25 cellular contexts compared by ENCODE assay signal in genomic region chr14:99073401-99073800, GRCh38.
"Had no signal": no experiment of that assay in that cellular context is flagged by ENCODE, and none has a peak within 500 bp of the region (broad histone marks: within the 10 kb centered on the region; RNA-seq: fewer than 3 reads in every experiment).

No MANE protein-coding gene starts in this region.

- H3K4me3 ChIP-seq: cardiac muscle cell, left lung, pancreas, psoas muscle, right atrium auricular region, spleen, upper lobe of right lung had no signal

- H3K4me1 ChIP-seq: foreskin keratinocyte, pancreas, psoas muscle, right atrium auricular region, upper lobe of right lung had no signal

- H3K36me3 ChIP-seq: cardiac muscle cell, left lung, pancreas, right atrium auricular region, spleen, upper lobe of right lung had no signal

- H3K27ac ChIP-seq: cardiac muscle cell, foreskin keratinocyte, pancreas, psoas muscle, right atrium auricular region, spleen, upper lobe of right lung had no signal

- H3K27me3 ChIP-seq: cardiac muscle cell, foreskin keratinocyte, left lung, pancreas, right atrium auricular region, spleen, upper lobe of right lung had no signal

- ATAC-seq: activated CD4-positive, alpha-beta T cell treated with anti-CD3 and anti-CD28 coated beads for 36 hours; foreskin keratinocyte; left lung; natural killer cell treated with Interleukin-12 subunit alpha and Interleukin-12 subunit beta and Interleukin-15 and Interleukin-18, amount 100 ng/mL, for 72 hours; pancreas; psoas muscle; stimulated activated naive CD8-positive, alpha-beta T cell treated with anti-CD3 and anti-CD28 coated beads, Interleukin-15, Interleukin-2, amounts not matched to agents 100 U/mL and 50 U/mL, for 24 hours; upper lobe of right lung had no signal

- DNase-seq: activated B cell treated with CpG ODN at 0.5 μM for 24 hours; activated CD4-positive, alpha-beta T cell treated with anti-CD3 and anti-CD28 coated beads for 36 hours; activated CD4-positive, alpha-beta T cell treated with anti-CD3 and anti-CD28 coated beads, Interleukin-2, amount 50 U/mL, for 48 hours; activated CD8-positive, alpha-beta memory T cell treated with anti-CD3 and anti-CD28 coated beads, Interleukin-2, amount 50 U/mL, for 48 hours; activated naive CD4-positive, alpha-beta T cell treated with anti-CD3 and anti-CD28 coated beads for 36 hours; activated naive CD8-positive, alpha-beta T cell treated with anti-CD3 and anti-CD28 coated beads, Interleukin-2, amount 10 ng/mL, durations not matched to agents 7 days and 5 days; activated T-cell treated with anti-CD3 and anti-CD28 coated beads, Interleukin-2, amount 50 U/mL, for 48 hours; amygdala; cortex of kidney; effector CD4-positive, alpha-beta T cell; erythroblast; foreskin keratinocyte; immature natural killer cell; kidney glomerular epithelial cell; left lung; pancreas; psoas muscle; spleen; stimulated activated CD4-positive, alpha-beta T cell treated with anti-CD3 and anti-CD28 coated beads, Interleukin-4, amount 100 ng/mL, for 4 hours; stimulated activated naive CD8-positive, alpha-beta T cell treated with anti-CD3 and anti-CD28 coated beads, Interleukin-15, Interleukin-2, amounts not matched to agents 100 U/mL and 50 U/mL, for 24 hours; T1000; upper lobe of right lung had no signal

- H3K9me3 ChIP-seq: pancreas, psoas muscle had no signal
